Comparison of ENCODE assay signal across 8 cellular contexts in genomic region chr2:205903549-205904129, GRCh38.
DNase-seq lines count a peak whose midpoint lies in the region; ATAC-seq and TF ChIP-seq lines count a peak whose summit lies in the region.

No MANE protein-coding gene starts in this region.

- H3K4me3 Mint-ChIP-seq in CD8-positive, alpha-beta memory T cell, result no peak overlapping the region

- H3K9me3 Mint-ChIP-seq in CD8-positive, alpha-beta memory T cell, result peaks cover 0 to 8% (median 5%) of the 10 kb centered on the region in 5 donors

- TF ChIP-seq CTCF in C4-2B (conservative IDR thresholded peaks at IDR 0.05), result peak; percentile 72
- peak; percentile 53; the same call in 1 of the 2 replicates for TF ChIP-seq CTCF in VCaP (conservative IDR thresholded peaks at IDR 0.05)
- peak; percentile 64 to 70 (median 68) for TF ChIP-seq CTCF in right lobe of liver (IDR thresholded peaks at IDR 0.05)

- DNase-seq in right lobe of liver, result peak; percentile 55 to 69 (median 69)
- DNase-seq in CD8-positive, alpha-beta memory T cell, result no peak
- DNase-seq in NCI-H128 (lab: John Stamatoyannopoulos, UW; ENCODE audit: unreplicated experiment), result no peak
- DNase-seq in aorta, result no peak

- no peaks in the 10 kb centered on the region for H3K36me3 Mint-ChIP-seq in CD8-positive, alpha-beta memory T cell

- TF ChIP-seq POLR2A in right lobe of liver (IDR thresholded peaks at IDR 0.05), result no peak

- CTCF ChIA-PET in CD8-positive, alpha-beta memory T cell (lab: Charles Lee), result no interaction called here

- no peaks in the 10 kb centered on the region for H3K4me1 ChIP-seq in right lobe of liver
- H3K4me1 ChIP-seq in CD8-positive, alpha-beta memory T cell (ENCODE audit: insufficient read depth, low read length), result no peaks in the 10 kb centered on the region
- H3K4me1 ChIP-seq in aorta (ENCODE audit: control insufficient read depth in 1 of 2, insufficient read depth in 2 of 2, low read length in 2 of 2), result no peaks in the 10 kb centered on the region

- no peaks in the 10 kb centered on the region for H3K27me3 ChIP-seq in right lobe of liver
- no peaks in the 10 kb centered on the region for H3K27me3 ChIP-seq in CD8-positive, alpha-beta memory T cell (ENCODE audit: insufficient read depth, low read length, poor library complexity, severe bottlenecking)
- peaks cover 0 to 2% of the 10 kb centered on the region in 2 donors for H3K27me3 ChIP-seq in aorta (ENCODE audit: control insufficient read depth in 1 of 2, insufficient read depth in 2 of 2, low read length in 1 of 2)

- no peaks in the 10 kb centered on the region for H3K4me1 Mint-ChIP-seq in CD8-positive, alpha-beta memory T cell

- H3K27ac ChIP-seq in C4-2B (no peak overlapping the region), VCaP (peak overlapping the region; percentile 70), right lobe of liver (no peak overlapping the region), aorta (ENCODE audit: low read depth in 1 of 2, low read length in 2 of 2) (no peak overlapping the region)
- no peak overlapping the region for H3K27ac ChIP-seq in CD8-positive, alpha-beta memory T cell (ENCODE audit: low read depth, low read length)

- no peak overlapping the region for H3K27ac Mint-ChIP-seq in CD8-positive, alpha-beta memory T cell

- H3K27me3 Mint-ChIP-seq in CD8-positive, alpha-beta memory T cell, result peaks cover 15 to 48% of the 10 kb centered on the region in 2 donors

- POLR2A ChIA-PET in CD8-positive, alpha-beta memory T cell (lab: Charles Lee), result no interaction called here

- 23% methylated on average over 6 of the region's 10 CpGs for WGBS in right lobe of liver (ENCODE audit: insufficient coverage, low coverage, low lambda C conversion rate, missing lambda C conversion rate)
- 59 to 64% methylated on average over 10 of the region's 10 CpGs for WGBS in aorta, 2 donors

- intact Hi-C loops in right lobe of liver (cut with DNase I) (no loop called here), aorta (cut with DNase I) (no loop called here)

- ATAC-seq in GM18907 (IDR thresholded peaks at IDR 0.05; ENCODE audit: unreplicated experiment) (peak; percentile 87), HG03432 (IDR thresholded peaks at IDR 0.05; ENCODE audit: unreplicated experiment) (peak; percentile 80), right lobe of liver (peak; percentile 98 to 99 (median 98)), aorta (ENCODE audit: low FRiP score) (no peak)

- no peak overlapping the region for H3K4me3 ChIP-seq in right lobe of liver
- no peak overlapping the region for H3K4me3 ChIP-seq in CD8-positive, alpha-beta memory T cell (ENCODE audit: low read length)
- no peak overlapping the region for H3K4me3 ChIP-seq in aorta (ENCODE audit: low read length in 2 of 2)

- H3K9me3 ChIP-seq in right lobe of liver (no peaks in the 10 kb centered on the region), aorta (ENCODE audit: control insufficient read depth, low read length) (peaks cover 2% of the 10 kb centered on the region)
- no peaks in the 10 kb centered on the region for H3K9me3 ChIP-seq in CD8-positive, alpha-beta memory T cell (ENCODE audit: low read length)

- H3K36me3 ChIP-seq in right lobe of liver (no peaks in the 10 kb centered on the region), aorta (ENCODE audit: control insufficient read depth in 1 of 2, insufficient read depth in 2 of 2, low read length in 1 of 2) (no peaks in the 10 kb centered on the region)
- no peaks in the 10 kb centered on the region for H3K36me3 ChIP-seq in CD8-positive, alpha-beta memory T cell (ENCODE audit: insufficient read depth, low read length)

Comparison
In these comparisons a context has a peak if more than half of its experiments do, and no peak if none do; other contexts are left out.
1. DNase-seq: peak in right lobe of liver (3 of 3); none in CD8-positive, alpha-beta memory T cell (0 of 5), NCI-H128 (single experiment) and aorta (0 of 2).
2. Peak in every context shown above with its lines, with median percentiles within 50 percentile points of each other: CTCF ChIP-seq.